Comparison of ENCODE assay signal across 15 cellular contexts in the genomic region with DNA sequence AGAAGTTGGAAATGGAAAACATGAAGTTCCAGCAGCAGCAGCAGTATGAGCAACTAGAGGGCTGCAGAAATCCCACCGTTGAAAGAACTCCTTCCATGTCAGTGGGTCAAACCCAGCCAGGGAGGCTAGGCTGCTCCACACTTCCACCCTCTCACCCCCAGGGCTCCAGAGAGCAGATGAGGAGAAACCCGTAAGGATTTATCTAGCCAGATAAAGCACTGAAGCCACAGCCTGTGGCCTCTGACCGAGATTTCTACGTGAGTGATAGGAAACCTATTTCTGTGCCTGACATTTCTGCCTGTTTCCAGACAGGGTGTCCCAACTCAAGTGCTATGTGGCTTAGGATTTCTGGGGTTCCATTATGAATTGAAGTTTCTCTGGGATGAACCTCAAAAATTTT.
DNase-seq lines count a peak whose midpoint lies in the region; ATAC-seq, FAIRE-seq and TF ChIP-seq lines count a peak whose summit lies in the region.
"Had no signal": no experiment of that assay in that cellular context is flagged by ENCODE, and none has a peak within 500 bp of the region (broad histone marks: within the 10 kb centered on the region; RNA-seq: fewer than 3 reads in every experiment).

No MANE protein-coding gene starts in this region.

- H3K79me1 ChIP-seq in IMR-90 (ENCODE audit: low read depth in 1 of 2, low read length in 2 of 2) (no peaks in the 10 kb centered on the region), mesenchymal stem cell (replicated peaks; ENCODE audit: low read length, poor library complexity, severe bottlenecking) (no peaks in the 10 kb centered on the region)

- H2AK5ac ChIP-seq in IMR-90 (ENCODE audit: low read depth, low read length), result no peak overlapping the region
- H2AK5ac ChIP-seq in mesenchymal stem cell (ENCODE audit: low read length, severe bottlenecking), result no peak overlapping the region

- TF ChIP-seq POLR2A in IMR-90 (IDR thresholded peaks at IDR 0.05; ENCODE audit: low read depth, low read length), result no peak
- TF ChIP-seq POLR2A in GM12891 (IDR thresholded peaks at IDR 0.05; ENCODE audit: low read depth, low read length), result no peak

- H3K23ac ChIP-seq in IMR-90 (ENCODE audit: low read depth, low read length) (no peak overlapping the region), mesenchymal stem cell (ENCODE audit: low read length in 2 of 2) (no peak overlapping the region)

- H3K4me2 ChIP-seq in IMR-90 (ENCODE audit: low read depth, low read length) (no peak overlapping the region), mesenchymal stem cell (ENCODE audit: low read length, poor library complexity, severe bottlenecking) (no peak overlapping the region)
- H3K4me2 ChIP-seq: BLaER1 treated with 17β-estradiol and CSF1 and Interleukin-3, amounts not matched to agents 10 nM and 100 nM had no signal

- H4K8ac ChIP-seq in IMR-90 (ENCODE audit: low read depth in 2 of 2, low read length in 2 of 2) (no peak overlapping the region), mesenchymal stem cell (ENCODE audit: low read length) (peak overlapping the region; percentile 4)

- H2BK15ac ChIP-seq in IMR-90 (ENCODE audit: low read depth, low read length) (no peak overlapping the region), mesenchymal stem cell (ENCODE audit: low read depth, poor library complexity, severe bottlenecking) (no peak overlapping the region)

- H2BK12ac ChIP-seq in mesenchymal stem cell (ENCODE audit: low read length in 2 of 2), result no peak overlapping the region

- peaks cover 2% of the 10 kb centered on the region for H3K36me3 Mint-ChIP-seq in endodermal cell (ENCODE audit: low read depth)
- H3K36me3 Mint-ChIP-seq: CD4-positive, CD25-positive, alpha-beta regulatory T cell had no signal

- no peak overlapping the region for H3K27ac Mint-ChIP-seq in endodermal cell
- H3K27ac Mint-ChIP-seq: CD4-positive, CD25-positive, alpha-beta regulatory T cell had no signal

- peaks cover 4% of the 10 kb centered on the region for H3K27me3 ChIP-seq in IMR-90 (ENCODE audit: control insufficient read depth, insufficient read depth, low read length)
- no peaks in the 10 kb centered on the region for H3K27me3 ChIP-seq in endodermal cell (ENCODE audit: control insufficient read depth, insufficient read depth, low read length, poor library complexity, severe bottlenecking)
- H3K27me3 ChIP-seq in mesenchymal stem cell (ENCODE audit: control insufficient read depth in 1 of 2, insufficient read depth in 1 of 2, low read length in 2 of 2), result peaks cover 0 to 4% of the 10 kb centered on the region in 2 experiments
- H3K27me3 ChIP-seq: BLaER1 treated with 17β-estradiol and CSF1 and Interleukin-3, amounts not matched to agents 10 nM and 100 nM had no signal

- H3K18ac ChIP-seq in IMR-90 (ENCODE audit: low read depth, low read length), result no peak overlapping the region
- no peak overlapping the region for H3K18ac ChIP-seq in mesenchymal stem cell (ENCODE audit: low read depth in 1 of 2, low read length in 2 of 2)

- FAIRE-seq in GM12891 (lab: Jason Lieb, UNC), result no peak
- FAIRE-seq: GM12878 had no signal

- in situ Hi-C loops in IMR-90 (cut with MboI; ENCODE audit: low sequenced_read_pairs), result no loop called here

- H2AK9ac ChIP-seq in IMR-90 (replicated peaks; ENCODE audit: low read depth, low read length, poor library complexity), result no peak overlapping the region

- no peak overlapping the region for H2BK20ac ChIP-seq in IMR-90 (ENCODE audit: low read depth, low read length)

- CTCF ChIA-PET in IMR-90 (lab: Yijun Ruan, JAX), result no interaction called here

- H3K9ac ChIP-seq in IMR-90 (ENCODE audit: low read depth, low read length) (no peak overlapping the region), endodermal cell (ENCODE audit: extremely low read depth, low read length, poor library complexity, severe bottlenecking) (no peak overlapping the region), mesenchymal stem cell (ENCODE audit: low read length) (no peak overlapping the region)
- H3K9ac ChIP-seq: BLaER1 treated with 17β-estradiol and CSF1 and Interleukin-3, amounts not matched to agents 10 nM and 100 nM had no signal

- no peaks in the 10 kb centered on the region for H3K36me3 ChIP-seq in IMR-90 (ENCODE audit: control insufficient read depth, insufficient read depth, low read length)
- no peaks in the 10 kb centered on the region for H3K36me3 ChIP-seq in endodermal cell (ENCODE audit: control insufficient read depth, insufficient read depth, low read length)
- H3K36me3 ChIP-seq in mesenchymal stem cell (ENCODE audit: control insufficient read depth in 1 of 2, insufficient read depth in 2 of 2, low read depth in 1 of 2, low read length in 2 of 2), result no peaks in the 10 kb centered on the region
- H3K36me3 ChIP-seq: BLaER1 treated with 17β-estradiol and CSF1 and Interleukin-3, amounts not matched to agents 10 nM and 100 nM; HAP-1 had no signal

- H4K5ac ChIP-seq in IMR-90 (ENCODE audit: low read depth, low read length), result no peak overlapping the region

- no CpG with 5 or more reads among the region's 4 CpGs for WGBS in IMR-90 (ENCODE audit: extremely low coverage in 2 of 2, insufficient read length in 1 of 2), 2 experiments
- WGBS in endodermal cell (ENCODE audit: insufficient coverage in 1 of 2, insufficient read length in 1 of 2), 2 experiments, result 83 to 87% methylated on average over 2 to 4 of the region's 4 CpGs
- 84% methylated on average over 4 of the region's 4 CpGs for WGBS in mesenchymal stem cell

- no peak for ATAC-seq in IMR-90 (ENCODE audit: low read depth)
- peak; percentile 80 to 91 for ATAC-seq in left cardiac atrium
- ATAC-seq in HG03108 (IDR thresholded peaks at IDR 0.05; ENCODE audit: unreplicated experiment), result no peak
- ATAC-seq: GM12878 had no signal

- BruUV-seq in IMR-90 (replicated peaks; lab: Mats Ljungman, UMichigan), result no TSS peak

- H3K4me3 ChIP-seq in IMR-90 (ENCODE audit: insufficient read depth, low read depth, low read length) (no peak overlapping the region), endodermal cell (ENCODE audit: low read length) (no peak overlapping the region), mesenchymal stem cell (ENCODE audit: insufficient read depth in 1 of 2, low read depth in 1 of 2, low read length in 2 of 2) (no peak overlapping the region)
- H3K4me3 ChIP-seq: BLaER1 treated with 17β-estradiol and CSF1 and Interleukin-3, amounts not matched to agents 10 nM and 100 nM; GM12878; HAP-1 had no signal

- H3K4ac ChIP-seq in IMR-90 (ENCODE audit: low read depth, low read length) (no peak overlapping the region), mesenchymal stem cell (ENCODE audit: low read depth in 1 of 2, low read length in 2 of 2) (no peak overlapping the region)

- peaks cover 1% of the 10 kb centered on the region for H3K27me3 Mint-ChIP-seq in endodermal cell (ENCODE audit: insufficient read depth)

- DNase-seq in IMR-90 (no peak), endodermal cell (no peak), left cardiac atrium (peak; percentile 40), mesenchymal stem cell (no peak), putamen (ENCODE audit: low spot score) (no peak), GM12891 (ENCODE audit: insufficient read length, low spot score) (no peak), NCI-H226 (no peak)
- DNase-seq: ACHN; CD4-positive, CD25-positive, alpha-beta regulatory T cell; DMS 273 treated with DMSO at 0.1 percent for 48 hours; GOT3 had no signal

- H3K9me3 ChIP-seq in IMR-90 (ENCODE audit: control insufficient read depth, insufficient read depth, low read length), result no peaks in the 10 kb centered on the region
- no peaks in the 10 kb centered on the region for H3K9me3 ChIP-seq in endodermal cell (ENCODE audit: control insufficient read depth, low read length)
- no peaks in the 10 kb centered on the region for H3K9me3 ChIP-seq in mesenchymal stem cell (ENCODE audit: control insufficient read depth, low read length)
- H3K9me3 ChIP-seq: BLaER1 treated with 17β-estradiol and CSF1 and Interleukin-3, amounts not matched to agents 10 nM and 100 nM; HAP-1 had no signal

- H2BK5ac ChIP-seq in IMR-90 (ENCODE audit: low read depth, low read length, poor library complexity, severe bottlenecking) (no peak overlapping the region), mesenchymal stem cell (ENCODE audit: low read depth, low read length, poor library complexity, severe bottlenecking) (no peak overlapping the region)

- no peaks in the 10 kb centered on the region for H3K9me3 Mint-ChIP-seq in endodermal cell

- H3K9me1 ChIP-seq in IMR-90 (ENCODE audit: insufficient read depth, low read length), result no peaks in the 10 kb centered on the region; the same call in 1 of the 2 replicates

- H3K14ac ChIP-seq in IMR-90 (replicated peaks; ENCODE audit: low read depth, low read length) (no peak overlapping the region), mesenchymal stem cell (ENCODE audit: low read length in 2 of 2) (no peak overlapping the region)

- intact Hi-C loops in IMR-90 (cut with micrococcal nuclease), result loop anchor here (1.0 to 10.0 kb wide), 3 partner anchors 98 to 1076 kb away; no protein-coding TSS in a partner anchor
- intact Hi-C loops in left cardiac atrium (cut with DNase I), result loop anchor here in 1 of 2 donors (2.0 to 10.0 kb wide), 2 partner anchors 98 to 386 kb away; no protein-coding TSS in a partner anchor

- dilution Hi-C loops in IMR-90 (cut with HindIII; ENCODE audit: low sequenced_read_pairs, unreplicated experiment), result no loop called here

- no peaks in the 10 kb centered on the region for H4K20me1 ChIP-seq in IMR-90 (ENCODE audit: insufficient read depth, low read length)
- H4K20me1 ChIP-seq: BLaER1 treated with 17β-estradiol and CSF1 and Interleukin-3, amounts not matched to agents 10 nM and 100 nM had no signal

- H3K56ac ChIP-seq in IMR-90 (ENCODE audit: extremely low read depth, insufficient read depth, low read length), result no peak overlapping the region

- H2AFZ ChIP-seq in IMR-90 (replicated peaks; ENCODE audit: low read length, poor library complexity), result peak overlapping the region; percentile 43
- H2AFZ ChIP-seq in mesenchymal stem cell (ENCODE audit: low read depth, low read length), result no peak overlapping the region

- no peak overlapping the region for H3K27ac ChIP-seq in IMR-90 (ENCODE audit: insufficient read depth, low read length)
- no peak overlapping the region for H3K27ac ChIP-seq in endodermal cell (ENCODE audit: low read depth, low read length)
- H3K27ac ChIP-seq in mesenchymal stem cell (ENCODE audit: low read length, poor library complexity, severe bottlenecking), result no peak overlapping the region
- H3K27ac ChIP-seq: BLaER1 treated with 17β-estradiol and CSF1 and Interleukin-3, amounts not matched to agents 10 nM and 100 nM had no signal

- no peak for TF ChIP-seq RAD21 in IMR-90 (IDR thresholded peaks at IDR 0.05; ENCODE audit: low read length)

- no peak for TF ChIP-seq CTCF in IMR-90 (conservative IDR thresholded peaks at IDR 0.05; ENCODE audit: low read depth, low read length)
- TF ChIP-seq CTCF in endodermal cell (conservative IDR thresholded peaks at IDR 0.05), result peak; percentile 60

- no peaks in the 10 kb centered on the region for H3K4me1 ChIP-seq in IMR-90 (ENCODE audit: control insufficient read depth, insufficient read depth, low read length)
- peaks cover 7% of the 10 kb centered on the region for H3K4me1 ChIP-seq in endodermal cell (ENCODE audit: control insufficient read depth, insufficient read depth, low read length)
- no peaks in the 10 kb centered on the region for H3K4me1 ChIP-seq in mesenchymal stem cell (ENCODE audit: control insufficient read depth, insufficient read depth, low read depth, low read length)

- H4K91ac ChIP-seq in IMR-90 (ENCODE audit: insufficient read depth, low read depth, low read length), result no peak overlapping the region
- H4K91ac ChIP-seq in mesenchymal stem cell (ENCODE audit: low read length), result no peak overlapping the region

- no peak overlapping the region for H2BK120ac ChIP-seq in IMR-90 (ENCODE audit: low read depth, low read length)
- no peak overlapping the region for H2BK120ac ChIP-seq in mesenchymal stem cell (ENCODE audit: low read depth, low read length)

- POLR2A ChIA-PET in IMR-90 (lab: Charles Lee; ENCODE audit: unreplicated experiment), result no interaction called here

- H3K4me1 Mint-ChIP-seq in endodermal cell, result peaks cover 32% of the 10 kb centered on the region
- H3K4me1 Mint-ChIP-seq: CD4-positive, CD25-positive, alpha-beta regulatory T cell had no signal

- no peak overlapping the region for H3K4me3 Mint-ChIP-seq in endodermal cell
- H3K4me3 Mint-ChIP-seq: CD4-positive, CD25-positive, alpha-beta regulatory T cell had no signal

Comparison
In these comparisons a context has a peak if more than half of its experiments do, and no peak if none do; other contexts are left out.
1. ATAC-seq: peak in left cardiac atrium (2 of 2); none in IMR-90 (single experiment) and HG03108 (single experiment).